ENCODE assay signal across 8 cellular contexts in the genomic region with DNA sequence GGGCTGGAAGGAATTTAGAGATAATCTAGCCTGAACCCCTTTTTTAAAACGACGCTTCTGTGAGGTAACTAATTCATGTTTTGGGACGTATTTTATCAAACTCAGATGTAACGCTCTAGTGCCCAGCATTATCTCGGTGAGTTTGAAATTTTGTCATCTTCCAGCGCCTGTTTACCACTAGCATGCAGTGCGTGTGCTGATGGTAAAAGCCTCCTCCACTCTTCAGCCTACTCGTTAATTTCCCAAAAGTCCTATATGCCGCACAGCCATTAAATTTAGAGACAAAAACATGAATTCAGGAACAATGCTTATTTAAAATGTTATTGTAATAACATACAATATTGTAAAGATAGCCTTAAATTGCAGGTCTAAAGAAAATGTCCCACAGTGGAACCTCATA. TPM values are rescaled to one million over a fixed set of nuclear protein-coding genes. Genes with fewer than 3 reads are reported as not detected.
A peak's percentile ranks its signal among the peaks of the same experiment; 100 is the strongest.
DNase-seq lines count a peak whose midpoint lies in the region; ATAC-seq and TF ChIP-seq lines count a peak whose summit lies in the region.

No MANE protein-coding gene starts in this region.

- TF ChIP-seq POLR2A in body of pancreas (IDR thresholded peaks at IDR 0.05), result no peak

- H3K4me3 ChIP-seq in A673 (ENCODE audit: low read depth, low read length, poor library complexity, severe bottlenecking) (peak overlapping the region; percentile 88), HFF-Myc (replicated peaks; ENCODE audit: low read depth, low read length) (peak overlapping the region; percentile 72), body of pancreas (peak overlapping the region in 1 of 2 donors; percentile 77), mononuclear cell (ENCODE audit: low read length) (peak overlapping the region; percentile 82)

- TSS peak; percentile 50 for BruUV-seq in A673 (replicated peaks; lab: Mats Ljungman, UMichigan)

- DNase-seq in A673 (ENCODE audit: low spot score) (no peak), HFF-Myc (ENCODE audit: extremely low read depth, low read depth) (no peak), body of pancreas (no peak), NCI-H2196 (lab: John Stamatoyannopoulos, UW; ENCODE audit: unreplicated experiment) (no peak), NCI-H2171 (lab: John Stamatoyannopoulos, UW) (no peak), HuH-7.5 (ENCODE audit: low spot score) (no peak)
- no peak for DNase-seq in activated CD8-positive, alpha-beta memory T cell treated with anti-CD3 and anti-CD28 coated beads, Interleukin-2, amount 50 U/mL, for 4 hours

- intact Hi-C loops in A673 (cut with micrococcal nuclease; ENCODE audit: unreplicated experiment), result no loop called here
- intact Hi-C loops in body of pancreas (cut with DNase I), result no loop called here

- H3K36me3 ChIP-seq in A673 (ENCODE audit: insufficient read depth, low read length, poor library complexity, severe bottlenecking) (no peaks in the 10 kb centered on the region), body of pancreas (replicated peaks in 1 of 2; ENCODE audit: insufficient read depth in 1 of 2, low read depth in 2 of 2) (no peaks in the 10 kb centered on the region)

- CTCF ChIA-PET in A673 (lab: Charles Lee), result no interaction called here

- ATAC-seq in body of pancreas, result no peak

- POLR2A ChIA-PET in A673 (lab: Charles Lee; ENCODE audit: low non-redundant PET), result no interaction called here

- peaks cover 17% of the 10 kb centered on the region for H3K4me1 ChIP-seq in A673 (ENCODE audit: insufficient read depth, low read length, poor library complexity, severe bottlenecking)
- H3K4me1 ChIP-seq in body of pancreas, result peaks cover 26% of the 10 kb centered on the region
- peaks cover 41% of the 10 kb centered on the region for H3K4me1 ChIP-seq in mononuclear cell (ENCODE audit: insufficient read depth, low read length)

- 34 to 37% methylated on average over 9 of the region's 9 CpGs for WGBS in body of pancreas, 2 donors

- TF ChIP-seq CTCF in A673 (conservative IDR thresholded peaks at IDR 0.05; ENCODE audit: low read depth, low read length), result no peak
- TF ChIP-seq CTCF in HFF-Myc (IDR thresholded peaks at IDR 0.05; ENCODE audit: low read depth, low read length, missing control alignments), result no peak
- no peak for TF ChIP-seq CTCF in body of pancreas (IDR thresholded peaks at IDR 0.05)

- H3K9me3 ChIP-seq in A673 (ENCODE audit: low read depth, low read length, poor library complexity, severe bottlenecking), result no peaks in the 10 kb centered on the region
- H3K9me3 ChIP-seq in body of pancreas, result no peaks in the 10 kb centered on the region
- H3K9me3 ChIP-seq in mononuclear cell (ENCODE audit: low read depth, low read length), result no peaks in the 10 kb centered on the region

- no peak overlapping the region for H3K27ac ChIP-seq in A673 (ENCODE audit: low read depth, low read length, poor library complexity, severe bottlenecking)
- H3K27ac ChIP-seq in body of pancreas, result peak overlapping the region in 3 of 4 donors; percentile 90 to 99 (median 98)

- no peaks in the 10 kb centered on the region for H3K27me3 ChIP-seq in A673 (replicated peaks; ENCODE audit: insufficient read depth, low read depth, low read length, poor library complexity)
- H3K27me3 ChIP-seq in body of pancreas, result no peaks in the 10 kb centered on the region
- H3K27me3 ChIP-seq in mononuclear cell (ENCODE audit: insufficient read depth, low read length), result no peaks in the 10 kb centered on the region

RNA-seq across cellular contexts. Expression of gene ZCCHC2, which starts 2.8 kb away (rescaled TPM):
- 11.5 and 12.3 TPM in 2 replicates for total RNA-seq in A673 (2021)
- 10 to 100 TPM; 10.4 to 14.2 TPM for total RNA-seq in body of pancreas
- total RNA-seq in mononuclear cell, result 54.5 TPM
